1 cellular context compared by ENCODE assay signal in the genomic region with DNA sequence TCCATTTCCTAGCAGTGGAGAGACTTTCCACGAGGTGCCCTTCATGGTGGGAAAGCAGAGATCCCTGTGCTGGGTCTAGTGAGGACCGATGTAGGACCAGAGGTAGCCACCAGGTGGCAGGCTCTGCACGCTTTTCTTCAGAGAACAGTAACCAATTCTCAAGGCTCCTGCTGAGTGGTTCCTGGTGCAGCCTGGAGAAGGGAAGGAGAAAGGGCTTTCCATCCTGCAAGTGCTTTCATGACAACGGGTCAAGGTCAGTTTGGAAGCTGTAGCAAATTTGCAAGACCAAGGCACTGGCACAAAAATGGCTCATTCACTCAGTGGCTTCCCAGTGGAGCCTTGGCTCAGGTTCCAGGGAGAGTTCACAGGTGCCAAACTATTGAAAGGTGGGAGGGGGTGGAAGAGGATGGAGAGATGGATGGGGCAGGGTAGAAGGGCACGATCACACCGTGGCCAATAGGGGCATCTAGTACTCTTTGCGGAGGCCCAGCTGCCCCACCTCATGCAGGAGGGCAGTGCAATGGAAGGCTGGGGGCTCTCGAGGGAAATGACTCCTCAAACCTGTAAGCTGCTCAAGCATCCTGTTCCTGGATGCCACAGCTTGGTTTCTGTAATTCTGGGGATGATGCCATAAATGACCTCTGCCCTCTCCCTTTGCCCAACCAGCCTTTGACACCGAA.
A peak's percentile ranks its signal among the peaks of the same experiment; 100 is the strongest.
TF ChIP-seq lines count a peak whose summit lies in the region.

No MANE protein-coding gene starts in this region.

TF ChIP-seq in GM12878, 131 proteins besides CTCF, POLR2A, EP300 and RAD21 (continued from another document):
- 0 out of 4 replicates have a peak, but pooled peaks of 1 of the 2 experiments have one; percentile 15 for TF ChIP-seq BHLHE40 (IDR thresholded peaks at IDR 0.05; ENCODE audit: borderline replicate concordance in 1 of 2, low read depth in 2 of 2, low read length in 1 of 2)
- TF ChIP-seq ZNF207 (IDR thresholded peaks at IDR 0.05; ENCODE audit: borderline replicate concordance), result no peak
- 0 out of 2 replicates have a peak, but pooled peaks have one; percentile 21 for TF ChIP-seq YY1 (IDR thresholded peaks at IDR 0.05; ENCODE audit: low read depth, low read length)
- TF ChIP-seq SMC3 (IDR thresholded peaks at IDR 0.05; ENCODE audit: borderline replicate concordance, low read length), result peak; percentile 76
- TF ChIP-seq TARDBP (IDR thresholded peaks at IDR 0.05; ENCODE audit: borderline replicate concordance), result no peak
- TF ChIP-seq, protein P1, sequence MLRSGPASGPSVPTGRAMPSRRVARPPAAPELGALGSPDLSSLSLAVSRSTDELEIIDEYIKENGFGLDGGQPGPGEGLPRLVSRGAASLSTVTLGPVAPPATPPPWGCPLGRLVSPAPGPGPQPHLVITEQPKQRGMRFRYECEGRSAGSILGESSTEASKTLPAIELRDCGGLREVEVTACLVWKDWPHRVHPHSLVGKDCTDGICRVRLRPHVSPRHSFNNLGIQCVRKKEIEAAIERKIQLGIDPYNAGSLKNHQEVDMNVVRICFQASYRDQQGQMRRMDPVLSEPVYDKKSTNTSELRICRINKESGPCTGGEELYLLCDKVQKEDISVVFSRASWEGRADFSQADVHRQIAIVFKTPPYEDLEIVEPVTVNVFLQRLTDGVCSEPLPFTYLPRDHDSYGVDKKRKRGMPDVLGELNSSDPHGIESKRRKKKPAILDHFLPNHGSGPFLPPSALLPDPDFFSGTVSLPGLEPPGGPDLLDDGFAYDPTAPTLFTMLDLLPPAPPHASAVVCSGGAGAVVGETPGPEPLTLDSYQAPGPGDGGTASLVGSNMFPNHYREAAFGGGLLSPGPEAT (IDR thresholded peaks at IDR 0.05; ENCODE audit: low read depth), result no peak
- TF ChIP-seq HCFC1 (IDR thresholded peaks at IDR 0.05; ENCODE audit: low read length), result 0 out of 2 replicates have a peak, but pooled peaks have one; percentile 21
- TF ChIP-seq TCF12 (IDR thresholded peaks at IDR 0.05; ENCODE audit: low read depth, low read length), result no peak
